In the genomic region with DNA sequence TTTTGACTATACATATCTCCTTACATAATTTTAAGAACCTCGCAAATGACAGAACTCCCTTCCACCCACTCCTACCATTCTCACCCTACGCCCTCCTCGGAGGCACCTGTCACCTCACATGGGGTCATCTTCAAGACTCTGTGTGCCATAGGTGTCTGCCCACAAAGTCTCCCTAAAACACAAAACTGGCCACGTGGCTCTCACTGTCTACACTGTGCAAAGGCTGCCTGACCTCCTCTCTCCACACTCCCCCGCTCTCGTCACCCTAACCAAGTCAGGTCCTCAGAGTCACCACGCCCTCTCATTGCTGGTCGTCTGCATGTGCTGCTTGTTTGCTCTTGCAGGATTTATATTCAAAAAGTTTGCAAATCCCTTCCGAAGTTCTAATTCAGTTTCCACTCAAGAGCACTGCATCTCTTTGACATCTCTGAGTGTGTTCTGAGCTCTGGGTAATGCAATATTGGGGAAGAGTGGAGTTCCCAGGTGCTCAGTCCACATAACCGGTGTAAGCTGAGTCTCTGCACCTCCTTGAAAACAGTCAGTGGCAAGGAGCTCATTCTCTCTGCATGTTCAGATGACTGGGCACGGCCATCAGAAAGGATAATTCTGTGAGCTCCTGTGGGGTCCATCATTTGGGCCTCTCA, we compare ENCODE assay signal across 3 cellular contexts. TPM values are rescaled to one million over a fixed set of nuclear protein-coding genes. Genes with fewer than 3 reads are reported as not detected.
"Had no signal": no experiment of that assay in that cellular context is flagged by ENCODE, and none has a peak within 500 bp of the region (broad histone marks: within the 10 kb centered on the region; RNA-seq: fewer than 3 reads in every experiment).

No MANE protein-coding gene starts in this region.

RNA-seq across cellular contexts. Expression of a gene that starts 17.8 kb away (rescaled TPM):
- total RNA-seq: LHCN-M2, SK-MEL-5 had no signal

RNA-seq across cellular contexts. Expression of a gene that starts 18.0 kb away (rescaled TPM):
- total RNA-seq: LHCN-M2, SK-MEL-5 had no signal

RNA-seq across cellular contexts. Expression of a gene that starts 36.1 kb away (rescaled TPM):
- total RNA-seq: SK-MEL-5 had no signal
- polyA plus RNA-seq: IgD-negative memory B cell had no signal
